Comparison of ENCODE assay signal across 12 cellular contexts in the genomic region with DNA sequence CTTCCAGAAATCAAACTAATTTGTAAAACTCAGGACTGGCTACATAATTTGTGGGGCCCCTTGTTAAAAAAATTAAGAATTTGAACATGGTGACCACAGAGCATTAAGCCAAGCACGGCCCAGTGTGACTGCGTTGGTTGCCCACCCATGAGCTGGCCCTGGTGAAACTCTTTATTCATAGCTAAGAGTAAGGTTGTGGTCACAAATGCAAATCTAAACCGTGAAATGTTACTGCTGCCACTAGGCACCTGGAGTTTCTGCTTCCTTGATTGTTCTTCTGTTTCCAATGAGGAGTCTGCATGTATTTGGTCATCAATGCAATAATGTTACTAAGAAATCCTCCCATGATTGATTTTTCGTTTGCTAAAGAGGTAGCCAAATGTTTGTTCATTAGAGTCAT. TPM values are rescaled to one million over a fixed set of nuclear protein-coding genes. Genes with fewer than 3 reads are reported as not detected.
A peak's percentile ranks its signal among the peaks of the same experiment; 100 is the strongest.
DNase-seq lines count a peak whose midpoint lies in the region; ATAC-seq, FAIRE-seq and TF ChIP-seq lines count a peak whose summit lies in the region.
"Had no signal": no experiment of that assay in that cellular context is flagged by ENCODE, and none has a peak within 500 bp of the region (broad histone marks: within the 10 kb centered on the region; RNA-seq: fewer than 3 reads in every experiment).

No MANE protein-coding gene starts in this region.

- POLR2A ChIA-PET in OCI-LY7 (lab: Charles Lee) (interaction anchor here (0.7 to 5.5 kb wide), 16 partner anchors 11 to 196 kb away, joined by 3 to 84 read pairs (median 6); partner anchors contain the start of gene RFK), HEK293T (lab: Yijun Ruan, JAX) (no interaction called here)

- no peaks in the 10 kb centered on the region for H3K27me3 ChIP-seq in small intestine (ENCODE audit: control insufficient read depth in 2 of 2, insufficient read depth in 2 of 2, low read length in 2 of 2)
- H3K27me3 ChIP-seq: MG63 had no signal

- H4K20me1 ChIP-seq in OCI-LY7 (ENCODE audit: insufficient read depth, low read length): no peaks in the 10 kb centered on the region

- peaks cover 24% of the 10 kb centered on the region; the same call in 1 of the 2 replicates for H3K36me3 ChIP-seq in OCI-LY7 (ENCODE audit: insufficient read depth, low read length)
- H3K36me3 ChIP-seq in small intestine (ENCODE audit: control insufficient read depth in 2 of 2, insufficient read depth in 2 of 2, low read length in 2 of 2): no peaks in the 10 kb centered on the region

- H3K4me1 ChIP-seq in OCI-LY7 (ENCODE audit: insufficient read depth, low read length, poor library complexity, severe bottlenecking) (peaks cover 80% of the 10 kb centered on the region), small intestine (ENCODE audit: control insufficient read depth in 2 of 2, insufficient read depth in 1 of 2, low read depth in 1 of 2, low read length in 1 of 2) (peaks cover 0 to 14% of the 10 kb centered on the region in 2 donors)

- no peak for DNase-seq in GM18507 (ENCODE audit: extremely low spot score, insufficient read length, low read depth)
- DNase-seq in OCI-LY7 (ENCODE audit: low spot score): peak; percentile 86
- DNase-seq in RCC 7860 (ENCODE audit: low spot score): no peak
- no peak for DNase-seq in HEK293T (ENCODE audit: extremely low spot score)
- no peak for DNase-seq in small intestine
- DNase-seq in stimulated activated CD4-positive, alpha-beta T cell treated with anti-CD3 and anti-CD28 coated beads, Interleukin-15, amount 100 ng/mL, for 24 hours: no peak
- DNase-seq: GF-D8, MG63, NCI-H82 had no signal

- no peak overlapping the region; the same call in 1 of the 2 replicates for H2AFZ ChIP-seq in OCI-LY7 (ENCODE audit: low read length)

- ATAC-seq in GM21423 (IDR thresholded peaks at IDR 0.05; ENCODE audit: unreplicated experiment) (peak; percentile 51), HG03064 (IDR thresholded peaks at IDR 0.05; ENCODE audit: low read depth, unreplicated experiment) (peak; percentile 61)

- no TSS peak for BruUV-seq in OCI-LY7 (replicated peaks; lab: Mats Ljungman, UMichigan)

- CTCF ChIA-PET in OCI-LY7 (lab: Charles Lee; ENCODE audit: unreplicated experiment): interaction anchor here (1.0 to 1.9 kb wide), 4 partner anchors 10 to 187 kb away, joined by 3 to 13 read pairs (median 5); no protein-coding TSS in a partner anchor
- CTCF ChIA-PET in HEK293T (lab: Yijun Ruan, JAX): interaction anchor here (1.0 kb wide), 1 partner anchor 11 kb away, joined by 3 read pairs; no protein-coding TSS in a partner anchor

- H3K4me2 ChIP-seq in OCI-LY7 (ENCODE audit: low read length): peak overlapping the region; percentile 97

- no peaks in the 10 kb centered on the region for H3K9me2 ChIP-seq in OCI-LY7 (ENCODE audit: insufficient read depth, low read length)

- peak; percentile 86 for FAIRE-seq in GM18507 (lab: Jason Lieb, UNC)
- FAIRE-seq in RCC 7860 (lab: Jason Lieb, UNC): no peak
- no peak for FAIRE-seq in small intestine (lab: Jason Lieb, UNC)

- intact Hi-C loops in OCI-LY7 (cut with micrococcal nuclease; ENCODE audit: unreplicated experiment): loop anchor here (1.0 to 5.0 kb wide), 3 partner anchors 9 to 114 kb away; no protein-coding TSS in a partner anchor

- H3K9me3 ChIP-seq in OCI-LY7 (ENCODE audit: low read length): no peaks in the 10 kb centered on the region
- no peaks in the 10 kb centered on the region for H3K9me3 ChIP-seq in small intestine (ENCODE audit: control insufficient read depth, low read depth)
- H3K9me3 ChIP-seq: BLaER1 treated with 17β-estradiol and CSF1 and Interleukin-3, amounts not matched to agents 10 nM and 100 nM; MG63 had no signal

- H3K4me3 ChIP-seq in OCI-LY7 (ENCODE audit: low read depth, low read length, poor library complexity, severe bottlenecking) (peak overlapping the region; percentile 85), small intestine (ENCODE audit: low read depth in 1 of 2, low read length in 2 of 2) (no peak overlapping the region)
- H3K4me3 ChIP-seq: BLaER1 treated with 17β-estradiol and CSF1 and Interleukin-3, amounts not matched to agents 10 nM and 100 nM; MG63 had no signal

- 66 to 72% (median 71%) methylated on average over 4 of the region's 4 CpGs for WGBS in small intestine, 3 donors

- TF ChIP-seq CTCF in OCI-LY7 (conservative IDR thresholded peaks at IDR 0.05; ENCODE audit: low read length): no peak

- H3K27ac ChIP-seq in OCI-LY7 (ENCODE audit: low read depth, low read length, poor library complexity, severe bottlenecking): peak overlapping the region; percentile 92
- H3K27ac ChIP-seq in small intestine (ENCODE audit: low read depth in 1 of 2, low read length in 1 of 2): no peak overlapping the region
- H3K27ac ChIP-seq: BLaER1 treated with 17β-estradiol and CSF1 and Interleukin-3, amounts not matched to agents 10 nM and 100 nM had no signal

- peaks cover 88% of the 10 kb centered on the region for H3K79me2 ChIP-seq in OCI-LY7 (ENCODE audit: insufficient read depth, low read depth, low read length)

TF ChIP-seq in HEK293T, 16 proteins besides CTCF, POLR2A, EP300 and RAD21:
- no peak for TF ChIP-seq FOXA1 (IDR thresholded peaks at IDR 0.05)
- TF ChIP-seq L3MBTL2 (conservative IDR thresholded peaks at IDR 0.05): no peak
- TF ChIP-seq SP1 (IDR thresholded peaks at IDR 0.05): no peak
- no peak for TF ChIP-seq ARNT (IDR thresholded peaks at IDR 0.05)
- TF ChIP-seq NFRKB (IDR thresholded peaks at IDR 0.05): no peak
- TF ChIP-seq CTBP1 (IDR thresholded peaks at IDR 0.05; ENCODE audit: borderline replicate concordance): no peak
- TF ChIP-seq, protein P1, sequence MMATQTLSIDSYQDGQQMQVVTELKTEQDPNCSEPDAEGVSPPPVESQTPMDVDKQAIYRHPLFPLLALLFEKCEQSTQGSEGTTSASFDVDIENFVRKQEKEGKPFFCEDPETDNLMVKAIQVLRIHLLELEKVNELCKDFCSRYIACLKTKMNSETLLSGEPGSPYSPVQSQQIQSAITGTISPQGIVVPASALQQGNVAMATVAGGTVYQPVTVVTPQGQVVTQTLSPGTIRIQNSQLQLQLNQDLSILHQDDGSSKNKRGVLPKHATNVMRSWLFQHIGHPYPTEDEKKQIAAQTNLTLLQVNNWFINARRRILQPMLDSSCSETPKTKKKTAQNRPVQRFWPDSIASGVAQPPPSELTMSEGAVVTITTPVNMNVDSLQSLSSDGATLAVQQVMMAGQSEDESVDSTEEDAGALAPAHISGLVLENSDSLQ (IDR thresholded peaks at IDR 0.05): no peak
- no peak for TF ChIP-seq BHLHE40 (IDR thresholded peaks at IDR 0.05; ENCODE audit: borderline replicate concordance)
- TF ChIP-seq LEF1 (IDR thresholded peaks at IDR 0.05; ENCODE audit: borderline replicate concordance): no peak
- TF ChIP-seq ELF4 (IDR thresholded peaks at IDR 0.05): no peak
- TF ChIP-seq FOXM1 (IDR thresholded peaks at IDR 0.05; ENCODE audit: borderline replicate concordance): no peak
- TF ChIP-seq FOXK2 (IDR thresholded peaks at IDR 0.05): no peak
- no peak for TF ChIP-seq ZNF384 (IDR thresholded peaks at IDR 0.05)
- TF ChIP-seq HDGF (IDR thresholded peaks at IDR 0.05; ENCODE audit: borderline replicate concordance): no peak
TF ChIP-seq in HEK293T: peak in this region for 0.

RNA-seq across cellular contexts. Expression of gene GCNT1, which starts 4.2 kb away (rescaled TPM):
- 10.8 and 18.2 TPM in 2 replicates for total RNA-seq in OCI-LY7 (2014; rRNA removed; shearing (Covaris generic))
- total RNA-seq in OCI-LY7 (2022): 29.5 and 38.4 TPM in 2 replicates
- 10 to 100 TPM in 2 of 3 donors, 1 to 10 TPM in 1; 7.0 to 43.2 (median 19.7) TPM for polyA plus RNA-seq in small intestine
